In genomic region chr2:228675042-228675441, GRCh38 we compare ENCODE assay signal across 21 cellular contexts.
A peak's percentile ranks its signal among the peaks of the same experiment; 100 is the strongest.
DNase-seq lines count a peak whose midpoint lies in the region; TF ChIP-seq lines count a peak whose summit lies in the region.
"Had no signal": no experiment of that assay in that cellular context is flagged by ENCODE, and none has a peak within 500 bp of the region (broad histone marks: within the 10 kb centered on the region; RNA-seq: fewer than 3 reads in every experiment).

No MANE protein-coding gene starts in this region.

- intact Hi-C loops in dorsolateral prefrontal cortex (cut with DNase I) = no loop called here

- no peaks in the 10 kb centered on the region for H3K27me3 Mint-ChIP-seq in activated CD4-positive, alpha-beta memory T cell treated with anti-CD3 and anti-CD28 coated beads, Interleukin-2, amount 10 ng/mL, durations not matched to agents 7 days and 5 days
- H3K27me3 Mint-ChIP-seq: effector memory CD8-positive, alpha-beta T cell had no signal

- no peaks in the 10 kb centered on the region for H3K9me3 Mint-ChIP-seq in activated CD4-positive, alpha-beta memory T cell treated with anti-CD3 and anti-CD28 coated beads, Interleukin-2, amount 10 ng/mL, durations not matched to agents 7 days and 5 days

- TF ChIP-seq CTCF in fibroblast of the aortic adventitia (IDR thresholded peaks at IDR 0.05; ENCODE audit: insufficient read depth, low read length) = peak; percentile 13
- no peak for TF ChIP-seq CTCF in dorsolateral prefrontal cortex (IDR thresholded peaks at IDR 0.05 in 54 of 56, conservative IDR thresholded peaks at IDR 0.05 in 2 of 56; ENCODE audit: low read depth in 1 of 56, partially characterized antibody in 56 of 56)

- no peak overlapping the region for H3K27ac ChIP-seq in dorsolateral prefrontal cortex
- H3K27ac ChIP-seq: SJCRH30, uterus had no signal

- POLR2A ChIA-PET in activated CD4-positive, alpha-beta memory T cell treated with anti-CD3 and anti-CD28 coated beads, Interleukin-2, amount 10 ng/mL, durations not matched to agents 7 days and 5 days (lab: Charles Lee) = no interaction called here

- no peak overlapping the region for H3K4me3 Mint-ChIP-seq in activated CD4-positive, alpha-beta memory T cell treated with anti-CD3 and anti-CD28 coated beads, Interleukin-2, amount 10 ng/mL, durations not matched to agents 7 days and 5 days
- H3K4me3 Mint-ChIP-seq: activated naive CD4-positive, alpha-beta T cell treated with anti-CD3 and anti-CD28 coated beads for 36 hours; effector memory CD8-positive, alpha-beta T cell had no signal

- CTCF ChIA-PET in activated CD4-positive, alpha-beta memory T cell treated with anti-CD3 and anti-CD28 coated beads, Interleukin-2, amount 10 ng/mL, durations not matched to agents 7 days and 5 days (lab: Charles Lee) = interaction anchor here (1.0 kb wide), 1 partner anchor 9 kb away, joined by 3 read pairs; no protein-coding TSS in a partner anchor

- H3K36me3 Mint-ChIP-seq in activated CD4-positive, alpha-beta memory T cell treated with anti-CD3 and anti-CD28 coated beads, Interleukin-2, amount 10 ng/mL, durations not matched to agents 7 days and 5 days (ENCODE audit: low read depth) = no peaks in the 10 kb centered on the region

- H3K27me3 ChIP-seq in dorsolateral prefrontal cortex = peaks cover 0 to 18% (median 0%) of the 10 kb centered on the region in 45 donors
- H3K27me3 ChIP-seq: SJCRH30, uterus had no signal

- no peaks in the 10 kb centered on the region for H3K4me1 Mint-ChIP-seq in activated CD4-positive, alpha-beta memory T cell treated with anti-CD3 and anti-CD28 coated beads, Interleukin-2, amount 10 ng/mL, durations not matched to agents 7 days and 5 days

- DNase-seq in EH (ENCODE audit: low read depth) = peak; percentile 90
- DNase-seq in RPMI7951 (ENCODE audit: low read depth) = peak; percentile 63
- peak; percentile 97 for DNase-seq in fibroblast of the aortic adventitia (ENCODE audit: low read depth)
- DNase-seq in renal cortical epithelial cell (ENCODE audit: low read depth) = peak; percentile 29
- DNase-seq in dorsolateral prefrontal cortex = no peak
- DNase-seq in hepatic stellate cell (ENCODE audit: low spot score) = no peak
- DNase-seq in NCI-H1417 (lab: John Stamatoyannopoulos, UW) = no peak
- no peak for DNase-seq in activated CD4-positive, alpha-beta memory T cell treated with anti-CD3 and anti-CD28 coated beads, Interleukin-2, amount 10 ng/mL, durations not matched to agents 7 days and 5 days
- DNase-seq: activated CD8-positive, alpha-beta memory T cell treated with anti-CD3 and anti-CD28 coated beads, Interleukin-2, amount 50 U/mL, for 48 hours; activated naive CD4-positive, alpha-beta T cell treated with anti-CD3 and anti-CD28 coated beads for 36 hours; AML-193; caudate nucleus; effector memory CD8-positive, alpha-beta T cell; KBM-7; NCI-H1436 treated with DMSO at 0.1 percent for 48 hours; NCI-H446; occipital lobe; SJCRH30; stimulated activated naive CD4-positive, alpha-beta T cell treated with Interleukin-2 at 50 U/mL for 16 hours; T1000 had no signal

- H3K27ac Mint-ChIP-seq in activated CD4-positive, alpha-beta memory T cell treated with anti-CD3 and anti-CD28 coated beads, Interleukin-2, amount 10 ng/mL, durations not matched to agents 7 days and 5 days = no peak overlapping the region
- H3K27ac Mint-ChIP-seq: activated naive CD4-positive, alpha-beta T cell treated with anti-CD3 and anti-CD28 coated beads for 36 hours; effector memory CD8-positive, alpha-beta T cell had no signal

- H3K4me3 ChIP-seq in fibroblast of the aortic adventitia (ENCODE audit: low read depth, low read length) = no peak overlapping the region
- H3K4me3 ChIP-seq in dorsolateral prefrontal cortex = no peak overlapping the region
- H3K4me3 ChIP-seq: SJCRH30, uterus had no signal

Comparison
In these comparisons a context has a peak if more than half of its experiments do, and no peak if none do; other contexts are left out.
1. DNase-seq: peak in EH (single experiment), RPMI7951 (single experiment), fibroblast of the aortic adventitia (single experiment) and renal cortical epithelial cell (single experiment); none in dorsolateral prefrontal cortex (0 of 10), hepatic stellate cell (single experiment), NCI-H1417 (0 of 3) and activated CD4-positive, alpha-beta memory T cell treated with anti-CD3 and anti-CD28 coated beads, Interleukin-2, amount 10 ng/mL, durations not matched to agents 7 days and 5 days (single experiment).